Comparison of ENCODE assay signal across 21 cellular contexts in genomic region chr4:56692576-56692975, GRCh38. TPM values are rescaled to one million over a fixed set of nuclear protein-coding genes. Genes with fewer than 3 reads are reported as not detected.
DNase-seq lines count a peak whose midpoint lies in the region; ATAC-seq and TF ChIP-seq lines count a peak whose summit lies in the region.
"Had no signal": no experiment of that assay in that cellular context is flagged by ENCODE, and none has a peak within 500 bp of the region (broad histone marks: within the 10 kb centered on the region; RNA-seq: fewer than 3 reads in every experiment).

No MANE protein-coding gene starts in this region.

- H3K36me3 Mint-ChIP-seq in type B pancreatic cell = no peaks in the 10 kb centered on the region
- H3K36me3 Mint-ChIP-seq in activated T-cell treated with anti-CD3 and anti-CD28 coated beads, Interleukin-2, amount 50 U/mL, for 72 hours (ENCODE audit: insufficient read depth in 2 of 2) = no peaks in the 10 kb centered on the region
- H3K36me3 Mint-ChIP-seq in GM23338 (ENCODE audit: low read depth) = peaks cover 3% of the 10 kb centered on the region; the same call in 1 of the 3 replicates
- H3K36me3 Mint-ChIP-seq: CD14-positive monocyte, T-cell had no signal

- H3K36me3 ChIP-seq in lower lobe of right lung (no peaks in the 10 kb centered on the region), prostate gland (no peaks in the 10 kb centered on the region), GM23338 (ENCODE audit: insufficient read depth) (no peaks in the 10 kb centered on the region)

- DNase-seq in DMS 273 (lab: John Stamatoyannopoulos, UW; ENCODE audit: unreplicated experiment) (peak; percentile 40), DMS 273 treated with DMSO at 0.1 percent for 48 hours (lab: John Stamatoyannopoulos, UW) (no peak), NCI-H82 treated with DMSO at 0.1 percent for 48 hours (lab: John Stamatoyannopoulos, UW; ENCODE audit: unreplicated experiment) (peak; percentile 37), lower lobe of right lung (no peak), type B pancreatic cell (ENCODE audit: extremely low spot score, unreplicated experiment) (no peak), prostate gland (ENCODE audit: low spot score) (no peak), GM23338 (ENCODE audit: low spot score) (no peak)
- no peak for DNase-seq in activated T-cell treated with anti-CD3 and anti-CD28 coated beads, Interleukin-2, amount 50 U/mL, for 72 hours
- DNase-seq: DMS153, KBM-7, NCI-H1105 treated with DMSO at 0.1 percent for 48 hours, NCI-H1694, PC-3, RPMI8226, SHP77 treated with DMSO at 0.1 percent for 48 hours, SK-N-SH, T-cell had no signal

- H3K4me3 ChIP-seq in lower lobe of right lung (no peak overlapping the region), prostate gland (no peak overlapping the region), GM23338 (no peak overlapping the region)

- H3K4me2 ChIP-seq in GM23338 = no peak overlapping the region
- H3K4me2 ChIP-seq: SK-N-SH had no signal

- H3K27me3 ChIP-seq in lower lobe of right lung (ENCODE audit: low read depth) (no peaks in the 10 kb centered on the region), prostate gland (replicated peaks; ENCODE audit: insufficient read depth) (no peaks in the 10 kb centered on the region), GM23338 (ENCODE audit: insufficient read depth) (no peaks in the 10 kb centered on the region)

- H3K4me1 Mint-ChIP-seq in type B pancreatic cell (ENCODE audit: unreplicated experiment) = peaks cover 11% of the 10 kb centered on the region
- no peaks in the 10 kb centered on the region for H3K4me1 Mint-ChIP-seq in activated T-cell treated with anti-CD3 and anti-CD28 coated beads, Interleukin-2, amount 50 U/mL, for 72 hours (ENCODE audit: low read depth)
- peaks cover 10% of the 10 kb centered on the region; the same call in 2 of the 3 replicates for H3K4me1 Mint-ChIP-seq in GM23338

- H4K20me1 ChIP-seq in GM23338 (replicated peaks; ENCODE audit: insufficient read depth) = no peaks in the 10 kb centered on the region

- H3K27ac Mint-ChIP-seq in type B pancreatic cell = peak overlapping the region; percentile 41
- H3K27ac Mint-ChIP-seq in activated T-cell treated with anti-CD3 and anti-CD28 coated beads, Interleukin-2, amount 50 U/mL, for 72 hours = no peak overlapping the region
- no peak overlapping the region for H3K27ac Mint-ChIP-seq in GM23338
- H3K27ac Mint-ChIP-seq: T-cell had no signal

- no peak for TF ChIP-seq POLR2A in prostate gland (IDR thresholded peaks at IDR 0.05)

- H3K9me3 Mint-ChIP-seq in type B pancreatic cell (no peaks in the 10 kb centered on the region), GM23338 (peaks cover 4% of the 10 kb centered on the region)
- H3K9me3 Mint-ChIP-seq in activated T-cell treated with anti-CD3 and anti-CD28 coated beads, Interleukin-2, amount 50 U/mL, for 72 hours = no peaks in the 10 kb centered on the region
- H3K9me3 Mint-ChIP-seq: T-cell had no signal

- H3K4me1 ChIP-seq in lower lobe of right lung (peaks cover 14% of the 10 kb centered on the region), prostate gland (replicated peaks) (no peaks in the 10 kb centered on the region), GM23338 (ENCODE audit: insufficient read depth) (peaks cover 8% of the 10 kb centered on the region; the same call in 1 of the 2 replicates)

- H3K27me3 Mint-ChIP-seq in type B pancreatic cell = no peaks in the 10 kb centered on the region
- peaks cover 13% of the 10 kb centered on the region for H3K27me3 Mint-ChIP-seq in activated T-cell treated with anti-CD3 and anti-CD28 coated beads, Interleukin-2, amount 50 U/mL, for 72 hours (ENCODE audit: low read depth)
- no peaks in the 10 kb centered on the region for H3K27me3 Mint-ChIP-seq in GM23338 (ENCODE audit: insufficient read depth, low read depth, poor library complexity)

- no peaks in the 10 kb centered on the region for H3K9me2 ChIP-seq in GM23338 (ENCODE audit: insufficient read depth)
- H3K9me2 ChIP-seq: SK-N-SH had no signal

- H3K4me3 Mint-ChIP-seq in type B pancreatic cell (no peak overlapping the region), GM23338 (no peak overlapping the region)
- no peak overlapping the region for H3K4me3 Mint-ChIP-seq in activated T-cell treated with anti-CD3 and anti-CD28 coated beads, Interleukin-2, amount 50 U/mL, for 72 hours
- H3K4me3 Mint-ChIP-seq: CD14-positive monocyte, T-cell had no signal

- H3K9me3 ChIP-seq in lower lobe of right lung (no peaks in the 10 kb centered on the region), prostate gland (no peaks in the 10 kb centered on the region)
- H3K9me3 ChIP-seq: SK-N-SH had no signal

- intact Hi-C loops in lower lobe of right lung (cut with DNase I) = no loop called here
- intact Hi-C loops in prostate gland (cut with DNase I) = no loop called here

- no peaks in the 10 kb centered on the region for H3K79me2 ChIP-seq in GM23338 (replicated peaks; ENCODE audit: insufficient read depth)

- no peaks in the 10 kb centered on the region for H3F3A ChIP-seq in GM23338 (replicated peaks; ENCODE audit: low read depth)

- TF ChIP-seq CTCF in lower lobe of right lung (IDR thresholded peaks at IDR 0.05) (no peak), type B pancreatic cell (conservative IDR thresholded peaks at IDR 0.05) (no peak), prostate gland (IDR thresholded peaks at IDR 0.05) (no peak), GM23338 (conservative IDR thresholded peaks at IDR 0.05; ENCODE audit: low read depth in 2 of 2) (no peak)

- 41% methylated on average over 4 of the region's 4 CpGs for WGBS in prostate gland

- no peak overlapping the region for H2AFZ ChIP-seq in GM23338

- ATAC-seq in lower lobe of right lung = peak; percentile 55 to 68
- ATAC-seq in activated T-cell treated with anti-CD3 and anti-CD28 coated beads, Interleukin-2, amount 50 U/mL, for 72 hours (replicated peaks in 1 of 2) = no peak
- no peak for ATAC-seq in GM23338
- ATAC-seq: HepG2, PC-3, T-cell had no signal

- no peak overlapping the region for H3K27ac ChIP-seq in lower lobe of right lung
- no peak overlapping the region for H3K27ac ChIP-seq in prostate gland
- H3K27ac ChIP-seq in GM23338 (ENCODE audit: low read depth) = no peak overlapping the region
- H3K27ac ChIP-seq: 22Rv1 had no signal

TF ChIP-seq in GM23338, 12 proteins besides CTCF, POLR2A, EP300 and RAD21 (continues in another document):
- TF ChIP-seq ZNF114 (CRISPR knock-in tag; IDR thresholded peaks at IDR 0.05) (no peak), CREB1 (CRISPR knock-in tag; IDR thresholded peaks at IDR 0.05; ENCODE audit: low read depth) (no peak), ETS1 (IDR thresholded peaks at IDR 0.05) (no peak), EZH2 (IDR thresholded peaks at IDR 0.05; ENCODE audit: low read depth, unreplicated experiment) (no peak)

RNA-seq across cellular contexts. Expression of gene HOPX, which starts 11.5 kb away (rescaled TPM):
- 341 TPM for total RNA-seq in lower lobe of right lung
- 42.1 and 136 TPM in 2 replicates for total RNA-seq in type B pancreatic cell (ENCODE audit: low replicate concordance)
- 10 to 100 TPM; 71.1 to 93.2 TPM for total RNA-seq in activated T-cell treated with anti-CD3 and anti-CD28 coated beads, Interleukin-2, amount 50 U/mL, for 72 hours
- total RNA-seq in prostate gland = 100 to 1,000 TPM in 1 of 2 donors, 10 to 100 TPM in 1; 12.2 to 117 TPM
- total RNA-seq in GM23338 (2014; rRNA removed; shearing (Covaris generic)) = not detected in 2 replicates
- not detected in 2 replicates for polyA plus RNA-seq in GM23338 (2016; fragmentation: Nextera tagmentation; extraction: Ambion mirVana)
- total RNA-seq: H4, HepG2 had no signal
- polyA plus RNA-seq: HepG2 had no signal

Comparison
In these comparisons a context has a peak if more than half of its experiments do, and no peak if none do; other contexts are left out.
1. DNase-seq: peak in DMS 273 (single experiment) and NCI-H82 treated with DMSO at 0.1 percent for 48 hours (single experiment); none in DMS 273 treated with DMSO at 0.1 percent for 48 hours (single experiment), lower lobe of right lung (single experiment), type B pancreatic cell (single experiment), activated T-cell treated with anti-CD3 and anti-CD28 coated beads, Interleukin-2, amount 50 U/mL, for 72 hours (0 of 2), prostate gland (single experiment) and GM23338 (single experiment).
2. ATAC-seq: peak in lower lobe of right lung (2 of 2); none in activated T-cell treated with anti-CD3 and anti-CD28 coated beads, Interleukin-2, amount 50 U/mL, for 72 hours (0 of 2) and GM23338 (single experiment).
3. RNA of gene HOPX, which starts 11.5 kb away (total RNA-seq): 341 TPM in lower lobe of right lung (single experiment), 12.2 to 117 TPM in prostate gland, 71.1 to 93.2 TPM in activated T-cell treated with anti-CD3 and anti-CD28 coated beads, Interleukin-2, amount 50 U/mL, for 72 hours and 42.1 to 136 TPM in type B pancreatic cell; not detected in GM23338; every median in the first group is over 10 times any median in the second.